Comparison of ENCODE assay signal across 8 cellular contexts in the genomic region with DNA sequence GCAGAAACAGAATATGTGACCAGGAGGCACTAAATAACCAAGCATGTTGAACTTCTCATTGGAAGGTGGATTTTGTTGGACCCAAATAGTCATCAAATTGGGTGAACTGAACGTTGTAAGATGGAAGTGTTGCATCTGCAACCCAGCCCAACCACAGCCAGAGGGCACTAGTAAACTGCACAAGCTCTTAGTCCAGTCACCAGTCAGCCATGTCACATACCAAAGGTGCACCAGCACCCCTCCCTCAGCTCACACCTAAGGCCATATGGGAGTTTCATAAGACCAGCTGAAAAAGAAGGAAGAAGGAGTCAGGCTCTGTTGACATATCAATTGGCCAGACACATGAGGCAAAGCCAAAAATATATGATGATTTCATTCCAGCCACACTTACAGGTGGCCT.
A peak's percentile ranks its signal among the peaks of the same experiment; 100 is the strongest.
DNase-seq lines count a peak whose midpoint lies in the region; ATAC-seq and TF ChIP-seq lines count a peak whose summit lies in the region.

No MANE protein-coding gene starts in this region.

- H3K4me2 ChIP-seq in HCT116 (ENCODE audit: low read length) (no peak overlapping the region), OCI-LY1 (ENCODE audit: low read length) (no peak overlapping the region)

- H3K4me3 ChIP-seq in HCT116 (replicated peaks in 1 of 2; ENCODE audit: low read depth in 1 of 2, low read length in 2 of 2) (no peak overlapping the region), OCI-LY1 (ENCODE audit: low read depth, low read length, poor library complexity, severe bottlenecking) (no peak overlapping the region), stomach (no peak overlapping the region)

- BruUV-seq in HCT116 (replicated peaks; lab: Mats Ljungman, UMichigan) = no TSS peak

- RAD21 ChIA-PET in HCT116 (lab: Charles Lee; ENCODE audit: low non-redundant PET in 1 of 2, low total read pairs in 2 of 2, uncharacterized antibody in 2 of 2, unreplicated experiment in 2 of 2) = no interaction called here

- TF ChIP-seq POLR2A in HCT116 (IDR thresholded peaks at IDR 0.05; ENCODE audit: borderline replicate concordance, extremely low read depth, insufficient read depth, insufficient read length) (no peak), stomach (IDR thresholded peaks at IDR 0.05) (no peak)

- no peaks in the 10 kb centered on the region for H3K9me2 ChIP-seq in HCT116 (ENCODE audit: insufficient read depth)
- no peaks in the 10 kb centered on the region for H3K9me2 ChIP-seq in OCI-LY1 (ENCODE audit: low read depth, low read length)

- H3K9ac ChIP-seq in HCT116 (ENCODE audit: low read length) (no peak overlapping the region), OCI-LY1 (ENCODE audit: low read length) (no peak overlapping the region)

- no peaks in the 10 kb centered on the region for H3K9me3 ChIP-seq in HCT116 (ENCODE audit: control insufficient read depth in 1 of 2, insufficient read depth in 1 of 2, low read depth in 1 of 2, low read length in 2 of 2)
- H3K9me3 ChIP-seq in OCI-LY1 (ENCODE audit: low read length) = no peaks in the 10 kb centered on the region; the same call in 1 of the 2 replicates
- H3K9me3 ChIP-seq in stomach = no peaks in the 10 kb centered on the region

- H3K36me3 ChIP-seq in HCT116 (ENCODE audit: control insufficient read depth in 1 of 2, insufficient read depth in 2 of 2, low read length in 2 of 2) (no peaks in the 10 kb centered on the region), OCI-LY1 (ENCODE audit: insufficient read depth, low read length) (no peaks in the 10 kb centered on the region), stomach (no peaks in the 10 kb centered on the region)

- CTCF ChIA-PET in HCT116 (lab: Charles Lee) = interaction anchor here (0.6 to 1.4 kb wide), 2 partner anchors 789 to 964 kb away, joined by 3 read pairs; no protein-coding TSS in a partner anchor

- 45 to 73% (median 51%) methylated on average over 1 of the region's 1 CpG for WGBS in stomach, 5 donors

- H3K27me3 ChIP-seq in HCT116 (ENCODE audit: insufficient read depth, low read length) (no peaks in the 10 kb centered on the region), OCI-LY1 (ENCODE audit: insufficient read depth, low read length) (no peaks in the 10 kb centered on the region), stomach (no peaks in the 10 kb centered on the region)

- TF ChIP-seq CTCF in GM12873 (IDR thresholded peaks at IDR 0.05; ENCODE audit: insufficient read depth, low read depth, low read length, missing control alignments) (peak; percentile 55), HCT116 (IDR thresholded peaks at IDR 0.05 in 2 of 3, conservative IDR thresholded peaks at IDR 0.05 in 1 of 3; ENCODE audit: borderline replicate concordance in 1 of 3, insufficient read depth in 1 of 3, low read depth in 2 of 3, low read length in 2 of 3) (peak; percentile 12 to 62 (median 55); a peak in 4 of 6 replicates), OCI-LY1 (IDR thresholded peaks at IDR 0.05; ENCODE audit: low read length) (peak; percentile 63; the same call in 1 of the 2 replicates), stomach (IDR thresholded peaks at IDR 0.05) (no peak)

- H3K79me2 ChIP-seq in HCT116 (ENCODE audit: insufficient read depth, low read length) (no peaks in the 10 kb centered on the region), OCI-LY1 (ENCODE audit: insufficient read depth, low read length) (no peaks in the 10 kb centered on the region)

- H4K20me1 ChIP-seq in HCT116 (ENCODE audit: insufficient read depth) (no peaks in the 10 kb centered on the region), OCI-LY1 (ENCODE audit: insufficient read depth, low read length) (no peaks in the 10 kb centered on the region)

- no peaks in the 10 kb centered on the region for H3K4me1 ChIP-seq in HCT116 (ENCODE audit: control insufficient read depth in 1 of 2, insufficient read depth in 2 of 2, low read length in 2 of 2)
- no peaks in the 10 kb centered on the region for H3K4me1 ChIP-seq in OCI-LY1 (ENCODE audit: insufficient read depth, low read length, severe bottlenecking)
- H3K4me1 ChIP-seq in stomach = no peaks in the 10 kb centered on the region

- H3K27ac ChIP-seq in HCT116 (ENCODE audit: low read depth, low read length) (no peak overlapping the region), OCI-LY1 (ENCODE audit: low read depth, low read length, poor library complexity, severe bottlenecking) (no peak overlapping the region), stomach (no peak overlapping the region)

- intact Hi-C loops in HCT116 (cut with micrococcal nuclease) = loop anchor here (10.0 kb wide), 2 partner anchors 729 to 969 kb away; no protein-coding TSS in a partner anchor
- intact Hi-C loops in stomach (cut with DNase I; ENCODE audit: low total_unique reads) = no loop called here

- POLR2A ChIA-PET in HCT116 (lab: Charles Lee) = no interaction called here

- H2AFZ ChIP-seq in HCT116 (ENCODE audit: low read depth, low read length, poor library complexity, severe bottlenecking) (no peak overlapping the region), OCI-LY1 (ENCODE audit: low read length) (no peak overlapping the region)

- TF ChIP-seq EP300 in stomach (IDR thresholded peaks at IDR 0.05) = no peak

- H3F3A ChIP-seq in OCI-LY1 (ENCODE audit: insufficient read depth, low read length) = no peaks in the 10 kb centered on the region

- peak; percentile 26 for DNase-seq in HCT116 (ENCODE audit: low read depth, low spot score)
- DNase-seq in iPS-NIHi7 (ENCODE audit: extremely low spot score) = peak; percentile 61
- DNase-seq in stomach = no peak
- DNase-seq in effector CD8-positive, alpha-beta T cell (lab: John Stamatoyannopoulos, UW) = no peak
- no peak for DNase-seq in activated effector memory CD4-positive, alpha-beta T cell treated with anti-CD3 and anti-CD28 coated beads, Interleukin-2, amount 50 U/mL, for 16 hours

- ATAC-seq in HCT116 (peak; percentile 85), GM18873 (IDR thresholded peaks at IDR 0.05; ENCODE audit: low FRiP score, unreplicated experiment) (no peak)

- TF ChIP-seq RAD21 in HCT116 (IDR thresholded peaks at IDR 0.05; ENCODE audit: low read depth) = peak; percentile 65

TF ChIP-seq in HCT116, 20 proteins besides CTCF, POLR2A, EP300 and RAD21:
- TF ChIP-seq SRF (IDR thresholded peaks at IDR 0.05; ENCODE audit: low read depth) = no peak
- no peak for TF ChIP-seq EZH2 (IDR thresholded peaks at IDR 0.05)
- no peak for TF ChIP-seq CEBPB (IDR thresholded peaks at IDR 0.05; ENCODE audit: low read depth)
- TF ChIP-seq JUND (IDR thresholded peaks at IDR 0.05) = no peak
- TF ChIP-seq YY1 (IDR thresholded peaks at IDR 0.05; ENCODE audit: extremely low read depth, insufficient replicate concordance, low read depth, low read length) = peak; percentile 43
- TF ChIP-seq CBX3 (IDR thresholded peaks at IDR 0.05; ENCODE audit: low read depth) = peak; percentile 28; the same call in 1 of the 2 replicates
- TF ChIP-seq EZH2phosphoT487 (IDR thresholded peaks at IDR 0.05; ENCODE audit: borderline replicate concordance) = no peak
- TF ChIP-seq SIN3A (IDR thresholded peaks at IDR 0.05; ENCODE audit: low read depth) = no peak
- TF ChIP-seq, protein P1, sequence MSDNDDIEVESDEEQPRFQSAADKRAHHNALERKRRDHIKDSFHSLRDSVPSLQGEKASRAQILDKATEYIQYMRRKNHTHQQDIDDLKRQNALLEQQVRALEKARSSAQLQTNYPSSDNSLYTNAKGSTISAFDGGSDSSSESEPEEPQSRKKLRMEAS (IDR thresholded peaks at IDR 0.05) = no peak
TF ChIP-seq in HCT116: peak in this region for 2.

Comparison
In these comparisons a context has a peak if more than half of its experiments do, and no peak if none do; other contexts are left out.
1. CTCF ChIP-seq: peak in GM12873 (single experiment), HCT116 (3 of 3) and OCI-LY1 (single experiment); none in stomach (0 of 7).
2. DNase-seq: peak in HCT116 (single experiment) and iPS-NIHi7 (single experiment); none in stomach (single experiment), effector CD8-positive, alpha-beta T cell (single experiment) and activated effector memory CD4-positive, alpha-beta T cell treated with anti-CD3 and anti-CD28 coated beads, Interleukin-2, amount 50 U/mL, for 16 hours (single experiment).